29 cellular contexts compared by ENCODE assay signal in genomic region chr10:37236093-37236492, GRCh38.
"Had no signal": no experiment of that assay in that cellular context is flagged by ENCODE, and none has a peak within 500 bp of the region (broad histone marks: within the 10 kb centered on the region; RNA-seq: fewer than 3 reads in every experiment).

No MANE protein-coding gene starts in this region.

- H3K36me3 ChIP-seq: ovary, spleen, suprapubic skin, tibial artery, transverse colon, upper lobe of right lung, vagina had no signal

- H3K27me3 ChIP-seq: neural progenitor cell, ovary, spleen, suprapubic skin, testis, tibial artery, transverse colon, upper lobe of right lung, vagina had no signal

- H3K79me2 ChIP-seq: parathyroid adenoma had no signal

- H3K9me3 ChIP-seq: ovary, psoas muscle, suprapubic skin, testis, tibial artery, transverse colon, upper lobe of right lung, vagina had no signal

- H3K4me2 ChIP-seq: neural progenitor cell, smooth muscle cell had no signal

- H3K4me3 ChIP-seq: neural progenitor cell, ovary, psoas muscle, skin epidermis, smooth muscle cell, spleen, suprapubic skin, testis, tibial artery, transverse colon, upper lobe of right lung, vagina had no signal

- H3K27ac ChIP-seq: neural progenitor cell, ovary, parathyroid adenoma, psoas muscle, skin epidermis, spleen, suprapubic skin, testis, tibial artery, transverse colon, upper lobe of right lung, vagina had no signal

- ATAC-seq: naive thymus-derived CD4-positive, alpha-beta T cell; natural killer cell; psoas muscle; right cardiac atrium; sciatic nerve; stimulated activated memory B cell treated with anti-CD40 and anti-IgM and Interleukin-4, amounts not matched to agents 10 μg/mL and 1 μg/mL and 100 μg/mL, for 72 hours; stimulated activated naive CD8-positive, alpha-beta T cell treated with anti-CD3 and anti-CD28 coated beads, Interleukin-15, amount 100 ng/mL, for 72 hours; stimulated activated naive CD8-positive, alpha-beta T cell treated with anti-CD3 and anti-CD28 coated beads, Interleukin-15, Interleukin-2, amounts not matched to agents 100 U/mL and 50 U/mL, for 24 hours; upper lobe of right lung had no signal

- H3K9ac ChIP-seq: neural progenitor cell, parathyroid adenoma had no signal

- DNase-seq: naive thymus-derived CD4-positive, alpha-beta T cell; natural killer cell; occipital lobe; ovary; posterior cingulate gyrus; psoas muscle; right cardiac atrium; spleen; stimulated activated CD4-positive, alpha-beta T cell treated with anti-CD3 and anti-CD28 coated beads, Interleukin-12 subunit alpha, Interleukin-12 subunit beta, amount 100 ng/mL, for 4 hours; stimulated activated CD4-positive, alpha-beta T cell treated with anti-CD3 and anti-CD28 coated beads, Interleukin-1b, Interleukin-23, amount 100 ng/mL, for 48 hours; stimulated activated CD4-positive, alpha-beta T cell treated with anti-CD3 and anti-CD28 coated beads, Interleukin-4, amount 100 ng/mL, for 1 hour; stimulated activated CD4-positive, alpha-beta T cell treated with anti-CD3 and anti-CD28 coated beads, Interleukin-4, amount 100 ng/mL, for 4 hours; stimulated activated CD8-positive, alpha-beta memory T cell treated with anti-CD3 and anti-CD28 coated beads, Interleukin-4, amount 100 ng/mL, for 48 hours; stimulated activated naive CD4-positive, alpha-beta T cell; stimulated activated naive CD8-positive, alpha-beta T cell treated with anti-CD3 and anti-CD28 coated beads, Interleukin-15, amount 100 ng/mL, for 72 hours; stimulated activated naive CD8-positive, alpha-beta T cell treated with anti-CD3 and anti-CD28 coated beads, Interleukin-15, Interleukin-2, amounts not matched to agents 100 U/mL and 50 U/mL, for 24 hours; substantia nigra; testis; tibial artery; transverse colon; upper lobe of right lung had no signal

- H2AFZ ChIP-seq: neural progenitor cell, parathyroid adenoma had no signal

- H3K4me1 ChIP-seq: neural progenitor cell, parathyroid adenoma, psoas muscle, spleen, suprapubic skin, testis, tibial artery, transverse colon, upper lobe of right lung, vagina had no signal
